ENCODE assay signal across 10 cellular contexts in genomic region chr15:78263907-78264303, GRCh38. TPM values are rescaled to one million over a fixed set of nuclear protein-coding genes. Genes with fewer than 3 reads are reported as not detected.
DNase-seq lines count a peak whose midpoint lies in the region; ATAC-seq and TF ChIP-seq lines count a peak whose summit lies in the region.
"Had no signal": no experiment of that assay in that cellular context is flagged by ENCODE, and none has a peak within 500 bp of the region (broad histone marks: within the 10 kb centered on the region; RNA-seq: fewer than 3 reads in every experiment).

No MANE protein-coding gene starts in this region.

- no peaks in the 10 kb centered on the region for H3K9me3 ChIP-seq in CD8-positive, alpha-beta T cell (ENCODE audit: low read length)
- no peaks in the 10 kb centered on the region for H3K9me3 ChIP-seq in T-helper 17 cell (ENCODE audit: control insufficient read depth, low read length, poor library complexity, severe bottlenecking)
- no peaks in the 10 kb centered on the region for H3K9me3 ChIP-seq in prostate gland

- no peaks in the 10 kb centered on the region for H3K36me3 ChIP-seq in CD8-positive, alpha-beta T cell (ENCODE audit: insufficient read depth, low read length)
- H3K36me3 ChIP-seq in prostate gland: no peaks in the 10 kb centered on the region

- no peak for DNase-seq in CD8-positive, alpha-beta T cell
- no peak for DNase-seq in T-helper 17 cell
- DNase-seq in erythroblast (lab: John Stamatoyannopoulos, UW): peak; percentile 70 to 74
- DNase-seq in prostate gland (ENCODE audit: low spot score): no peak
- no peak for DNase-seq in H4 (ENCODE audit: low spot score)
- DNase-seq in MV-4-11 (lab: John Stamatoyannopoulos, UW): no peak
- DNase-seq: Kasumi-1 had no signal

- POLR2A ChIA-PET in CD8-positive, alpha-beta T cell (lab: Charles Lee): interaction anchor here (1.3 to 4.5 kb wide), 6 partner anchors 11 to 219 kb away, joined by 3 to 52 read pairs (median 8); partner anchors contain the start of genes IREB2 and SKIC8

- peak overlapping the region; percentile 82 for H3K27ac Mint-ChIP-seq in CD8-positive, alpha-beta T cell
- H3K27ac Mint-ChIP-seq in T-helper 17 cell: no peak overlapping the region

- CTCF ChIA-PET in CD8-positive, alpha-beta T cell (lab: Charles Lee): no interaction called here

- H3K27ac ChIP-seq in CD8-positive, alpha-beta T cell (ENCODE audit: low read depth, low read length): peak overlapping the region; percentile 59
- H3K27ac ChIP-seq in prostate gland: peak overlapping the region; percentile 90 to 93

- peaks cover 2% of the 10 kb centered on the region for H3K36me3 Mint-ChIP-seq in CD8-positive, alpha-beta T cell
- H3K36me3 Mint-ChIP-seq in T-helper 17 cell (ENCODE audit: low read depth): no peaks in the 10 kb centered on the region

- H3K4me3 ChIP-seq in CD8-positive, alpha-beta T cell (ENCODE audit: low read depth, low read length): peak overlapping the region; percentile 43
- H3K4me3 ChIP-seq in prostate gland: peak overlapping the region; percentile 57 to 60

- peaks cover 15% of the 10 kb centered on the region for H3K4me1 ChIP-seq in CD8-positive, alpha-beta T cell (ENCODE audit: insufficient read depth, low read length)
- H3K4me1 ChIP-seq in prostate gland (replicated peaks): peaks cover 3% of the 10 kb centered on the region

- peak overlapping the region; percentile 75 for H3K4me3 Mint-ChIP-seq in CD8-positive, alpha-beta T cell
- H3K4me3 Mint-ChIP-seq in T-helper 17 cell: peak overlapping the region; percentile 69

- intact Hi-C loops in CD8-positive, alpha-beta T cell (cut with DNase I, micrococcal nuclease): loop anchor here (1.0 to 10.0 kb wide), 4 partner anchors 35 to 174 kb away; partner anchors contain the start of genes IREB2 (in 2 of the 2), SKIC8 (in 2 of the 2) and IDH3A (in 1 of the 2)
- intact Hi-C loops in prostate gland (cut with DNase I): no loop called here

- TF ChIP-seq POLR2A in erythroblast (IDR thresholded peaks at IDR 0.05; ENCODE audit: low read length) (peak; percentile 41), prostate gland (IDR thresholded peaks at IDR 0.05) (no peak)

- H3K27me3 ChIP-seq in CD8-positive, alpha-beta T cell (ENCODE audit: insufficient read depth, low read length): no peaks in the 10 kb centered on the region
- no peaks in the 10 kb centered on the region for H3K27me3 ChIP-seq in prostate gland (replicated peaks; ENCODE audit: insufficient read depth)

- peaks cover 35% of the 10 kb centered on the region for H3K4me1 Mint-ChIP-seq in CD8-positive, alpha-beta T cell (ENCODE audit: low read depth)
- H3K4me1 Mint-ChIP-seq in T-helper 17 cell: peaks cover 18% of the 10 kb centered on the region

- no peaks in the 10 kb centered on the region for H3K27me3 Mint-ChIP-seq in CD8-positive, alpha-beta T cell (ENCODE audit: low read depth)
- H3K27me3 Mint-ChIP-seq in T-helper 17 cell: peaks cover 4% of the 10 kb centered on the region

- TF ChIP-seq CTCF in CD8-positive, alpha-beta T cell (IDR thresholded peaks at IDR 0.05): no peak
- TF ChIP-seq CTCF in prostate gland (IDR thresholded peaks at IDR 0.05): no peak

- no peaks in the 10 kb centered on the region for H3K9me3 Mint-ChIP-seq in CD8-positive, alpha-beta T cell

- WGBS in prostate gland: 80% methylated on average over 23 of the region's 23 CpGs

- no peak for ATAC-seq in CD8-positive, alpha-beta T cell
- ATAC-seq in T-helper 17 cell: no peak
- ATAC-seq in GM19324 (IDR thresholded peaks at IDR 0.05; ENCODE audit: low FRiP score, unreplicated experiment): no peak
- ATAC-seq in GM21529 (IDR thresholded peaks at IDR 0.05; ENCODE audit: unreplicated experiment): no peak

RNA-seq across cellular contexts. Expression of gene DNAJA4, which starts 0.5 kb away (rescaled TPM):
- 10 to 100 TPM; 48.9 to 52.1 TPM for total RNA-seq in CD8-positive, alpha-beta T cell
- total RNA-seq in T-helper 17 cell (10 to 100 TPM; 28.0 to 30.3 TPM), prostate gland (10 to 100 TPM; 32.1 to 43.7 TPM)
- total RNA-seq in H4 (2014; rRNA removed; shearing (Covaris generic)): not detected in 2 replicates

RNA-seq across cellular contexts. Expression of gene ACSBG1, which starts 29.5 kb away (rescaled TPM):
- under 1 TPM in 1 of 2 experiments, not detected in 1; 0.14 TPM for total RNA-seq in CD8-positive, alpha-beta T cell
- total RNA-seq in T-helper 17 cell (1 to 10 TPM in 1 of 2 donors, under 1 TPM in 1; 0.05 to 1.1 TPM), prostate gland (1 to 10 TPM in 1 of 2 donors, not detected in 1; 7.4 TPM)
- 1.0 and 1.4 TPM in 2 replicates for total RNA-seq in H4 (2014; rRNA removed; shearing (Covaris generic))
- total RNA-seq: mesenteric fat pad had no signal

RNA-seq across cellular contexts. Expression of gene SKIC8, which starts 35.5 kb away (rescaled TPM):
- total RNA-seq in CD8-positive, alpha-beta T cell: 10 to 100 TPM; 18.4 to 21.2 TPM
- total RNA-seq in T-helper 17 cell: 10 to 100 TPM; 24.3 to 24.4 TPM
- total RNA-seq in prostate gland: 100 to 1,000 TPM in 1 of 2 donors, 10 to 100 TPM in 1; 58.1 to 109 TPM
- total RNA-seq in H4 (2014; rRNA removed; shearing (Covaris generic)): 115 and 121 TPM in 2 replicates

Comparison
In these comparisons a context has a peak if more than half of its experiments do, and no peak if none do; other contexts are left out.
1. DNase-seq: peak in erythroblast (2 of 2); none in CD8-positive, alpha-beta T cell (0 of 7), T-helper 17 cell (0 of 3), prostate gland (single experiment), H4 (single experiment) and MV-4-11 (single experiment).
2. RNA of gene DNAJA4, which starts 0.5 kb away (total RNA-seq): 48.9 to 52.1 TPM in CD8-positive, alpha-beta T cell, 32.1 to 43.7 TPM in prostate gland and 28.0 to 30.3 TPM in T-helper 17 cell; not detected in H4; every median in the first group is over 10 times any median in the second.